Comparison of ENCODE assay signal across 35 cellular contexts in the genomic region with DNA sequence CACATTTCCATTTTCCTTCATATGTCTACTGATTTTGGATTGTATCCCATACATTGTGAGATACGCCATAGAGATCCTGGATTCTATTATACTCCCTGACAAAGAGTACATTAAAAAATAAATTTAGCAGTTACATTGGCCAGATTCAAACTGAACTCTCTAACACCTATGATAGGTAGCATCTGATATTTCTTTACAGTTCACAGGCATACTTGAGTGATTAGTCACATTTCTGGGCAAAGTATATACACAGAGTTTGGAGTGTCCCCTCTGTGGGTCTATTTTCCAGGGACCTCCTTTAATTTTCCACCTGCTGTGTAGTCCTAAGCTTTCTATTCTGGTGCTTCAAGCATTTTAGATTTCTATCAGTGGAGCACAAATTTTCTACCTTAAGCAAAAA.
"Had no signal": no experiment of that assay in that cellular context is flagged by ENCODE, and none has a peak within 500 bp of the region (broad histone marks: within the 10 kb centered on the region; RNA-seq: fewer than 3 reads in every experiment).

No MANE protein-coding gene starts in this region.

- DNase-seq: activated B cell treated with CpG ODN at 0.5 μM for 24 hours; activated CD4-positive, alpha-beta T cell treated with anti-CD3 and anti-CD28 coated beads for 48 hours; activated CD4-positive, alpha-beta T cell treated with anti-CD3 and anti-CD28 coated beads, Interleukin-2, amount 50 U/mL, for 1 hour; activated CD4-positive, alpha-beta T cell treated with anti-CD3 and anti-CD28 coated beads, Interleukin-2, amount 50 U/mL, for 48 hours; activated CD8-positive, alpha-beta memory T cell treated with anti-CD3 and anti-CD28 coated beads for 24 hours; activated CD8-positive, alpha-beta T cell treated with anti-CD3 and anti-CD28 coated beads for 36 hours; activated effector memory CD4-positive, alpha-beta T cell treated with Interleukin-2 at 50 U/mL for 16 hours; activated gamma-delta T cell treated with Interleukin-2 at 50 U/mL for 16 hours; activated naive CD4-positive, alpha-beta T cell treated with anti-CD3 and anti-CD28 coated beads for 36 hours; activated naive CD8-positive, alpha-beta T cell treated with anti-CD3 and anti-CD28 coated beads for 36 hours; activated naive CD8-positive, alpha-beta T cell treated with anti-CD3 and anti-CD28 coated beads, Interleukin-2, amount 50 U/mL, for 24 hours; activated T-cell treated with anti-CD3 and anti-CD28 coated beads, Interleukin-2, amount 50 U/mL, for 4 hours; adrenal gland; amygdala; aorta; body of pancreas; dorsolateral prefrontal cortex; effector memory CD4-positive, alpha-beta T cell; endodermal cell; erythroblast; foreskin melanocyte; heart right ventricle; T1000; WERI-Rb-1 had no signal

- H3K27ac ChIP-seq: adrenal gland, body of pancreas, coronary artery, dorsolateral prefrontal cortex, esophagus muscularis mucosa, gastroesophageal sphincter, heart right ventricle, hepatocyte, WERI-Rb-1 had no signal

- H3K4me1 Mint-ChIP-seq: activated B cell treated with CpG ODN at 0.5 μM for 24 hours; activated naive CD4-positive, alpha-beta T cell treated with anti-CD3 and anti-CD28 coated beads, Interleukin-2, amount 50 U/mL, for 24 hours; activated naive CD8-positive, alpha-beta T cell treated with anti-CD3 and anti-CD28 coated beads for 36 hours; activated naive CD8-positive, alpha-beta T cell treated with anti-CD3 and anti-CD28 coated beads, Interleukin-2, amount 50 U/mL, for 24 hours; activated T-helper 17 cell treated with anti-CD3 and anti-CD28 coated beads, Interleukin-2, amount 50 U/mL, for 72 hours; central memory CD8-positive, alpha-beta T cell had no signal

- H3K27ac Mint-ChIP-seq: activated B cell treated with CpG ODN at 0.5 μM for 24 hours; activated CD8-positive, alpha-beta T cell treated with anti-CD3 and anti-CD28 coated beads for 36 hours; activated naive CD4-positive, alpha-beta T cell treated with anti-CD3 and anti-CD28 coated beads for 36 hours; activated naive CD4-positive, alpha-beta T cell treated with anti-CD3 and anti-CD28 coated beads, Interleukin-2, amount 50 U/mL, for 24 hours; activated naive CD8-positive, alpha-beta T cell treated with anti-CD3 and anti-CD28 coated beads for 36 hours; activated naive CD8-positive, alpha-beta T cell treated with anti-CD3 and anti-CD28 coated beads, Interleukin-2, amount 50 U/mL, for 24 hours; activated T-helper 17 cell treated with anti-CD3 and anti-CD28 coated beads, Interleukin-2, amount 50 U/mL, for 72 hours; dendritic cell treated with granulocyte-macrophage colony-stimulating factor and Interleukin-4, amounts not matched to agents 40 ng/mL and 50 ng/mL, for 4 days; endodermal cell; T-helper 1 cell treated with Interleukin-12 subunit alpha and Interleukin-12 subunit beta and Interleukin-4 antibody, amounts not matched to agents 30 μg/mL and 1 μg/mL, for 36 hours; T-helper 2 cell treated with Interferon-gamma antibody and Interleukin-4, amounts not matched to agents 5 μg/mL and 100 μg/mL, for 36 hours had no signal

- ATAC-seq: activated CD4-positive, CD25-positive, alpha-beta regulatory T cell treated with anti-CD3 and anti-CD28 coated beads, Interleukin-2, amount 50 U/mL, for 24 hours; activated CD8-positive, alpha-beta T cell treated with anti-CD3 and anti-CD28 coated beads for 36 hours; activated naive CD8-positive, alpha-beta T cell treated with anti-CD3 and anti-CD28 coated beads, Interleukin-2, amount 50 U/mL, for 24 hours; activated T-cell treated with anti-CD3 and anti-CD28 coated beads, Interleukin-2, amount 50 U/mL, for 4 hours; activated T-helper 17 cell treated with anti-CD3 and anti-CD28 coated beads, Interleukin-2, amount 50 U/mL, for 72 hours; body of pancreas; gastroesophageal sphincter; heart right ventricle had no signal

- H3K9me3 ChIP-seq: adrenal gland, body of pancreas, esophagus muscularis mucosa, gastroesophageal sphincter, heart right ventricle had no signal

- H3K4me3 Mint-ChIP-seq: activated B cell treated with CpG ODN at 0.5 μM for 24 hours; activated CD8-positive, alpha-beta T cell treated with anti-CD3 and anti-CD28 coated beads for 36 hours; activated naive CD4-positive, alpha-beta T cell treated with anti-CD3 and anti-CD28 coated beads for 36 hours; activated naive CD4-positive, alpha-beta T cell treated with anti-CD3 and anti-CD28 coated beads, Interleukin-2, amount 50 U/mL, for 24 hours; activated naive CD8-positive, alpha-beta T cell treated with anti-CD3 and anti-CD28 coated beads for 36 hours; activated naive CD8-positive, alpha-beta T cell treated with anti-CD3 and anti-CD28 coated beads, Interleukin-2, amount 50 U/mL, for 24 hours; activated T-cell treated with anti-CD3 and anti-CD28 coated beads, Interleukin-2, amount 50 U/mL, for 4 hours; activated T-helper 17 cell treated with anti-CD3 and anti-CD28 coated beads, Interleukin-2, amount 50 U/mL, for 72 hours; central memory CD8-positive, alpha-beta T cell; dendritic cell treated with granulocyte-macrophage colony-stimulating factor and Interleukin-4, amounts not matched to agents 40 ng/mL and 50 ng/mL, for 4 days; endodermal cell; T-helper 1 cell treated with Interleukin-12 subunit alpha and Interleukin-12 subunit beta and Interleukin-4 antibody, amounts not matched to agents 30 μg/mL and 1 μg/mL, for 36 hours; T-helper 2 cell treated with Interferon-gamma antibody and Interleukin-4, amounts not matched to agents 5 μg/mL and 100 μg/mL, for 36 hours had no signal

- H3K27me3 ChIP-seq: adrenal gland, body of pancreas, dorsolateral prefrontal cortex, esophagus muscularis mucosa, gastroesophageal sphincter, heart right ventricle, hepatocyte had no signal

- H3K4me1 ChIP-seq: adrenal gland, body of pancreas, esophagus muscularis mucosa, gastroesophageal sphincter, heart right ventricle had no signal

- H3K27me3 Mint-ChIP-seq: activated B cell treated with CpG ODN at 0.5 μM for 24 hours; activated CD8-positive, alpha-beta T cell treated with anti-CD3 and anti-CD28 coated beads for 36 hours; activated naive CD4-positive, alpha-beta T cell treated with anti-CD3 and anti-CD28 coated beads, Interleukin-2, amount 50 U/mL, for 24 hours; activated naive CD8-positive, alpha-beta T cell treated with anti-CD3 and anti-CD28 coated beads for 36 hours; activated naive CD8-positive, alpha-beta T cell treated with anti-CD3 and anti-CD28 coated beads, Interleukin-2, amount 50 U/mL, for 24 hours; activated T-helper 17 cell treated with anti-CD3 and anti-CD28 coated beads, Interleukin-2, amount 50 U/mL, for 72 hours; central memory CD8-positive, alpha-beta T cell; dendritic cell treated with granulocyte-macrophage colony-stimulating factor and Interleukin-4, amounts not matched to agents 40 ng/mL and 50 ng/mL, for 4 days had no signal

- H3K36me3 ChIP-seq: adrenal gland, heart right ventricle, WERI-Rb-1 had no signal

- H3K4me3 ChIP-seq: adrenal gland, body of pancreas, coronary artery, dorsolateral prefrontal cortex, esophagus muscularis mucosa, gastroesophageal sphincter, heart right ventricle, hepatocyte had no signal

- H3K9me3 Mint-ChIP-seq: activated CD8-positive, alpha-beta T cell treated with anti-CD3 and anti-CD28 coated beads for 36 hours; activated naive CD4-positive, alpha-beta T cell treated with anti-CD3 and anti-CD28 coated beads for 36 hours; activated naive CD4-positive, alpha-beta T cell treated with anti-CD3 and anti-CD28 coated beads, Interleukin-2, amount 50 U/mL, for 24 hours; activated T-cell treated with anti-CD3 and anti-CD28 coated beads, Interleukin-2, amount 50 U/mL, for 4 hours; endodermal cell; T-helper 1 cell treated with Interleukin-12 subunit alpha and Interleukin-12 subunit beta and Interleukin-4 antibody, amounts not matched to agents 30 μg/mL and 1 μg/mL, for 36 hours; T-helper 2 cell treated with Interferon-gamma antibody and Interleukin-4, amounts not matched to agents 5 μg/mL and 100 μg/mL, for 36 hours had no signal
